ENCODE assay signal across 9 cellular contexts in genomic region chr2:142165790-142166189, GRCh38. TPM values are rescaled to one million over a fixed set of nuclear protein-coding genes. Genes with fewer than 3 reads are reported as not detected.
DNase-seq lines count a peak whose midpoint lies in the region; ATAC-seq and TF ChIP-seq lines count a peak whose summit lies in the region.
"Had no signal": no experiment of that assay in that cellular context is flagged by ENCODE, and none has a peak within 500 bp of the region (broad histone marks: within the 10 kb centered on the region; RNA-seq: fewer than 3 reads in every experiment).

No MANE protein-coding gene starts in this region.

- no peaks in the 10 kb centered on the region for H3K36me3 ChIP-seq in PC-9 (ENCODE audit: low read depth)

- no peak overlapping the region for H3K4me3 Mint-ChIP-seq in Calu3 (ENCODE audit: low read depth, unreplicated experiment)

- H3K79me2 ChIP-seq in PC-9 (ENCODE audit: low read depth): no peaks in the 10 kb centered on the region

- H3K4me3 ChIP-seq in PC-9 (no peak overlapping the region), fibroblast of villous mesenchyme (ENCODE audit: low read depth, low read length) (no peak overlapping the region)
- H3K4me3 ChIP-seq: K562 had no signal

- H3K27ac ChIP-seq in PC-9: no peak overlapping the region

- H2AFZ ChIP-seq in PC-9: peak overlapping the region; percentile 55; the same call in 1 of the 2 replicates

- POLR2A ChIA-PET in PC-9 (lab: Charles Lee; ENCODE audit: unreplicated experiment): no interaction called here

- DNase-seq in Calu3 (peak; percentile 27), PC-9 (peak in 1 of 2 experiments; percentile 5), fibroblast of villous mesenchyme (ENCODE audit: low read depth) (peak; percentile 38), NCI-H187 treated with DMSO at 0.1 percent for 48 hours (lab: John Stamatoyannopoulos, UW) (no peak), KG1 (lab: John Stamatoyannopoulos, UW) (no peak), cardiac septum (ENCODE audit: low spot score) (no peak)

- H3K27ac Mint-ChIP-seq in Calu3 (ENCODE audit: unreplicated experiment): no peak overlapping the region

- H3F3A ChIP-seq in PC-9 (ENCODE audit: insufficient read depth, low read depth): no peaks in the 10 kb centered on the region

- no peak overlapping the region for H3K4me2 ChIP-seq in PC-9

- ATAC-seq in GM19467 (IDR thresholded peaks at IDR 0.05; ENCODE audit: unreplicated experiment) (peak; percentile 93), HG03354 (IDR thresholded peaks at IDR 0.05; ENCODE audit: poor library complexity, severe bottlenecking, unreplicated experiment) (peak; percentile 95)
- ATAC-seq: K562 had no signal

- H3K4me1 Mint-ChIP-seq in Calu3 (ENCODE audit: low read depth, unreplicated experiment): peaks cover 9% of the 10 kb centered on the region

- H4K20me1 ChIP-seq in PC-9 (ENCODE audit: insufficient read depth): no peaks in the 10 kb centered on the region

- H3K9me3 Mint-ChIP-seq in Calu3 (ENCODE audit: low read depth, unreplicated experiment): no peaks in the 10 kb centered on the region

- H3K9me2 ChIP-seq in PC-9 (ENCODE audit: insufficient read depth): no peaks in the 10 kb centered on the region

- H3K9me3 ChIP-seq in PC-9 (ENCODE audit: insufficient read depth, low read depth): no peaks in the 10 kb centered on the region

- TF ChIP-seq CTCF in Calu3 (IDR thresholded peaks at IDR 0.05; ENCODE audit: unreplicated experiment) (no peak), PC-9 (conservative IDR thresholded peaks at IDR 0.05) (peak; percentile 53; the same call in 1 of the 2 replicates), fibroblast of villous mesenchyme (IDR thresholded peaks at IDR 0.05; ENCODE audit: insufficient read depth, low read depth, low read length) (peak; percentile 53)

- H3K36me3 Mint-ChIP-seq in Calu3 (ENCODE audit: insufficient read depth, unreplicated experiment): no peaks in the 10 kb centered on the region

- no peaks in the 10 kb centered on the region for H3K4me1 ChIP-seq in PC-9 (replicated peaks; ENCODE audit: insufficient read depth)

- BruUV-seq in Calu3 (replicated peaks; lab: Mats Ljungman, UMichigan) (no TSS peak), PC-9 (replicated peaks; lab: Mats Ljungman, UMichigan) (no TSS peak)

- CTCF ChIA-PET in Calu3 (lab: Charles Lee) (interaction anchor here (1.4 kb wide), 1 partner anchor 438 kb away, joined by 6 read pairs; no protein-coding TSS in a partner anchor), PC-9 (lab: Charles Lee) (no interaction called here)

- no peaks in the 10 kb centered on the region for H3K27me3 ChIP-seq in PC-9 (ENCODE audit: insufficient read depth, low read depth)

- H3K27me3 Mint-ChIP-seq in Calu3 (ENCODE audit: unreplicated experiment): no peaks in the 10 kb centered on the region

- intact Hi-C loops in Calu3 (cut with micrococcal nuclease; ENCODE audit: unreplicated experiment) (loop anchor here (1.0 kb wide), 1 partner anchor 439 kb away; no protein-coding TSS in a partner anchor), PC-9 (cut with micrococcal nuclease; ENCODE audit: unreplicated experiment) (loop anchor here (5.0 kb wide), 1 partner anchor 437 kb away; no protein-coding TSS in a partner anchor), cardiac septum (cut with DNase I) (no loop called here)

RNA-seq across cellular contexts. Expression of gene LRP1B, which starts 35.0 kb away (rescaled TPM):
- total RNA-seq in Calu3 (2022) (0.05 and 0.21 TPM in 2 replicates), PC-9 (2021) (1.7 and 2.9 TPM in 2 replicates), fibroblast of villous mesenchyme (1.6 and 2.2 TPM in 2 replicates), cardiac septum (0.27 TPM)
- total RNA-seq: K562 had no signal

Comparison
In these comparisons a context has a peak if more than half of its experiments do, and no peak if none do; other contexts are left out.
1. DNase-seq: peak in Calu3 (single experiment) and fibroblast of villous mesenchyme (single experiment); none in NCI-H187 treated with DMSO at 0.1 percent for 48 hours (single experiment), KG1 (single experiment) and cardiac septum (single experiment).